In the genomic region with DNA sequence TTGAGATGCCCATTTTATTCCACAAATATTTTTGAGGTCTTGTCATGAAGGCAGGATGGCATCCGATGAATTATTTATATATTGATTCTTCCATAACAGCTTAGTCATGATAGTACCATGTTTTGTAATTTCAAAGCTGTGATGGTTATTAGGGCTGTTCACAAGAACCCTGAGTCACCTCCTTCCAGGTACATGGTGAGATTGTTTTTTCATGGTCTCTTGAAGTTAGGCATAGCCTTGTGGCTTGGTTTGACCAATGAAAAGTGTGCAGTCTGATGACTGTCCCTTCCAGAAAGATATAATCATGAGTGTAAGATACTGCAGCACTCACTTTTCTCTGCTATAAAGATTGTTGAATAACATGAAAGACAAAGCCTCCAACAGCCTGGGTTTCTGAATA, we compare ENCODE assay signal across 32 cellular contexts.
"Had no signal": no experiment of that assay in that cellular context is flagged by ENCODE, and none has a peak within 500 bp of the region (broad histone marks: within the 10 kb centered on the region; RNA-seq: fewer than 3 reads in every experiment).

No MANE protein-coding gene starts in this region.

- H3K36me3 ChIP-seq: adrenal gland, ascending aorta, gastrocnemius medialis, ovary had no signal

- H3K9me3 ChIP-seq: adrenal gland, ascending aorta, gastrocnemius medialis, ovary, testis had no signal

- H3K27ac ChIP-seq: adrenal gland, ascending aorta, gastrocnemius medialis, ovary, testis had no signal

- H3K4me3 ChIP-seq: adrenal gland, ascending aorta, gastrocnemius medialis, ovary, skin epidermis, testis had no signal

- H3K27me3 ChIP-seq: adrenal gland, ascending aorta, ovary, testis had no signal

- H3K36me3 Mint-ChIP-seq: activated naive CD8-positive, alpha-beta T cell; brain; naive thymus-derived CD4-positive, alpha-beta T cell had no signal

- H3K9me3 Mint-ChIP-seq: activated T-cell treated with anti-CD3 and anti-CD28 coated beads, Interleukin-2, amount 50 U/mL, for 72 hours; dendritic cell treated with granulocyte-macrophage colony-stimulating factor and Interleukin-4, amounts not matched to agents 40 ng/mL and 50 ng/mL, for 4 days; T-helper 2 cell treated with Interferon-gamma antibody and Interleukin-4, amounts not matched to agents 5 μg/mL and 100 μg/mL, for 36 hours had no signal

- H3K27ac Mint-ChIP-seq: activated naive CD8-positive, alpha-beta T cell; activated T-cell treated with anti-CD3 and anti-CD28 coated beads, Interleukin-2, amount 50 U/mL, for 72 hours; brain; dendritic cell treated with granulocyte-macrophage colony-stimulating factor and Interleukin-4, amounts not matched to agents 40 ng/mL and 50 ng/mL, for 4 days; endodermal cell; mesothelial cell of epicardium; naive thymus-derived CD4-positive, alpha-beta T cell; T-helper 2 cell treated with Interferon-gamma antibody and Interleukin-4, amounts not matched to agents 5 μg/mL and 100 μg/mL, for 36 hours had no signal

- H3K27me3 Mint-ChIP-seq: dendritic cell treated with granulocyte-macrophage colony-stimulating factor and Interleukin-4, amounts not matched to agents 40 ng/mL and 50 ng/mL, for 4 days; progenitor cell of endocrine pancreas had no signal

- H3K4me1 Mint-ChIP-seq: brain; naive thymus-derived CD4-positive, alpha-beta T cell had no signal

- H3K4me1 ChIP-seq: adrenal gland, ascending aorta, gastrocnemius medialis, testis had no signal

- DNase-seq: activated CD4-positive, alpha-beta T cell treated with anti-CD3 and anti-CD28 coated beads for 4 hours; activated CD4-positive, alpha-beta T cell treated with anti-CD3 and anti-CD28 coated beads, Interleukin-2, amount 50 U/mL, for 4 hours; activated CD4-positive, CD25-positive, alpha-beta regulatory T cell; activated effector memory CD4-positive, alpha-beta T cell treated with Interleukin-2 at 50 U/mL for 16 hours; activated naive CD4-positive, alpha-beta T cell treated with Interleukin-2 at 50 U/mL for 16 hours; activated T-cell treated with anti-CD3 and anti-CD28 coated beads for 4 hours; activated T-cell treated with anti-CD3 and anti-CD28 coated beads, Interleukin-2, amount 50 U/mL, for 72 hours; adrenal gland; central memory CD4-positive, alpha-beta T cell; endodermal cell; gastrocnemius medialis; glutamatergic neuron; left cardiac atrium; left ventricle myocardium superior; naive thymus-derived CD4-positive, alpha-beta T cell; ovary; retina; stimulated activated CD4-positive, alpha-beta T cell treated with anti-CD3 and anti-CD28 coated beads, Interleukin-12 subunit alpha, Interleukin-12 subunit beta, amount 100 ng/mL, for 4 hours; stimulated activated CD4-positive, alpha-beta T cell treated with anti-CD3 and anti-CD28 coated beads, Interleukin-4, amount 100 ng/mL, for 1 hour; stimulated activated naive CD8-positive, alpha-beta T cell treated with anti-CD3 and anti-CD28 coated beads, Interleukin-15, Interleukin-2, amounts not matched to agents 100 U/mL and 50 U/mL, for 24 hours; T-helper 1 cell; testis; trophoblast cell had no signal

- FAIRE-seq: islet of Langerhans had no signal

- H3K4me3 Mint-ChIP-seq: activated naive CD8-positive, alpha-beta T cell; activated T-cell treated with anti-CD3 and anti-CD28 coated beads, Interleukin-2, amount 50 U/mL, for 72 hours; brain; dendritic cell treated with granulocyte-macrophage colony-stimulating factor and Interleukin-4, amounts not matched to agents 40 ng/mL and 50 ng/mL, for 4 days; endodermal cell; mesothelial cell of epicardium; naive thymus-derived CD4-positive, alpha-beta T cell; T-helper 2 cell treated with Interferon-gamma antibody and Interleukin-4, amounts not matched to agents 5 μg/mL and 100 μg/mL, for 36 hours had no signal
